11 cellular contexts compared by ENCODE assay signal in the genomic region with DNA sequence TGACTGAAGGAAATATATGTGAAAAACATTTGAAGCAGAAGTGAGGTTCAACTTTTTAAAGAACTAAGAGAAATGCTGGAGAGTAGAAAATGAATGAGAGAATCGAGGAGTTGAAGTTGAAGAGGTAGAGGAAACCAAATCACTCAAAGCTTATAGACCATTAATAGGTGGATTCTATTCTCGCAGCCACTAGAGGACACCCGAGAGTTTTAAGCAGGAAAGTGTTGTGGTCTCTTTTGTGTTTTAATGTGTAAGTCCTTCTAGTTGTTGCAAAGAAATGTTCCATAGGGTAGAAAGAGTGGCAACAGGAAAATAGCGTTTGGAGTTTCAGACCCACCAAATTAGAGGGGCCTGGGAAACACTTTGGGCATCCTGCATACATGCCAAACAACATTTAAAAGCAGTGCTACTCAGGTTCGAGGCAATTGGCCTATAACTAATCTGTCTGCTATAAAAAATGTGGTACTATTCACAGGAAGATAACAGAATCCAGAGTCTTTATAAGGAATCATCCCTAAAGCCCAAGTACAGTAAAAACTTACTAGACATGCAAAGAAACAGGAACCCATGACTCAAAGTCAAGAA.
A peak's percentile ranks its signal among the peaks of the same experiment; 100 is the strongest.
DNase-seq lines count a peak whose midpoint lies in the region; ATAC-seq, FAIRE-seq and TF ChIP-seq lines count a peak whose summit lies in the region.
"Had no signal": no experiment of that assay in that cellular context is flagged by ENCODE, and none has a peak within 500 bp of the region (broad histone marks: within the 10 kb centered on the region; RNA-seq: fewer than 3 reads in every experiment).

No MANE protein-coding gene starts in this region.

- peak; percentile 16 for FAIRE-seq in D721Med (lab: Jason Lieb, UNC)

- no peak overlapping the region for H3K27ac ChIP-seq in OCI-LY1 (ENCODE audit: low read depth, low read length, poor library complexity, severe bottlenecking)
- H3K27ac ChIP-seq: stomach had no signal

- no peaks in the 10 kb centered on the region for H3K36me3 ChIP-seq in OCI-LY1 (ENCODE audit: insufficient read depth, low read length)
- H3K36me3 ChIP-seq: stomach had no signal

- no peaks in the 10 kb centered on the region for H3K9me2 ChIP-seq in OCI-LY1 (ENCODE audit: low read depth, low read length)

- H3K4me3 ChIP-seq in OCI-LY1 (ENCODE audit: low read depth, low read length, poor library complexity, severe bottlenecking): no peak overlapping the region
- no peak overlapping the region for H3K4me3 ChIP-seq in fibroblast of the aortic adventitia (ENCODE audit: low read depth, low read length)
- H3K4me3 ChIP-seq: stomach had no signal

- no peaks in the 10 kb centered on the region for H4K20me1 ChIP-seq in OCI-LY1 (ENCODE audit: insufficient read depth, low read length)

- H3K27me3 ChIP-seq in OCI-LY1 (ENCODE audit: insufficient read depth, low read length): no peaks in the 10 kb centered on the region
- H3K27me3 ChIP-seq: stomach had no signal

- H3F3A ChIP-seq in OCI-LY1 (ENCODE audit: insufficient read depth, low read length): no peaks in the 10 kb centered on the region

- no peak for DNase-seq in D721Med (ENCODE audit: insufficient read length, low spot score)
- DNase-seq in fibroblast of the aortic adventitia (ENCODE audit: low read depth): peak; percentile 16
- no peak for DNase-seq in stimulated activated naive CD8-positive, alpha-beta T cell treated with anti-CD3 and anti-CD28 coated beads, Interleukin-15, Interleukin-2, amounts not matched to agents 100 U/mL and 50 U/mL, for 24 hours
- no peak for DNase-seq in hypothalamus (lab: John Stamatoyannopoulos, UW)
- no peak for DNase-seq in activated CD4-positive, alpha-beta T cell treated with anti-CD3 and anti-CD28 coated beads for 48 hours
- DNase-seq: activated B cell treated with CpG ODN at 0.5 μM for 24 hours, nucleus accumbens, stomach had no signal

- no peak overlapping the region for H2AFZ ChIP-seq in OCI-LY1 (ENCODE audit: low read length)

- H3K79me2 ChIP-seq in OCI-LY1 (ENCODE audit: insufficient read depth, low read length): no peaks in the 10 kb centered on the region

- peak; percentile 67 for ATAC-seq in GM21786 (IDR thresholded peaks at IDR 0.05; ENCODE audit: unreplicated experiment)
- ATAC-seq in stimulated activated naive CD8-positive, alpha-beta T cell treated with anti-CD3 and anti-CD28 coated beads, Interleukin-15, Interleukin-2, amounts not matched to agents 100 U/mL and 50 U/mL, for 24 hours: no peak
- ATAC-seq in HG03159 (IDR thresholded peaks at IDR 0.05; ENCODE audit: unreplicated experiment): no peak

- H3K4me1 ChIP-seq in OCI-LY1 (ENCODE audit: insufficient read depth, low read length, severe bottlenecking): no peaks in the 10 kb centered on the region
- H3K4me1 ChIP-seq: stomach had no signal

- no peaks in the 10 kb centered on the region for H3K9me3 ChIP-seq in OCI-LY1 (ENCODE audit: low read length)

- TF ChIP-seq CTCF in D721Med (IDR thresholded peaks at IDR 0.05; ENCODE audit: insufficient read depth, missing control alignments) (peak; percentile 45), OCI-LY1 (IDR thresholded peaks at IDR 0.05; ENCODE audit: low read length) (peak; percentile 97), fibroblast of the aortic adventitia (IDR thresholded peaks at IDR 0.05; ENCODE audit: insufficient read depth, low read length) (peak; percentile 45)

- no peak overlapping the region for H3K4me2 ChIP-seq in OCI-LY1 (ENCODE audit: low read length)

- H3K9ac ChIP-seq in OCI-LY1 (ENCODE audit: low read length): no peak overlapping the region

Comparison
In these comparisons a context has a peak if more than half of its experiments do, and no peak if none do; other contexts are left out.
1. CTCF ChIP-seq: peak in every context shown above with its lines; median percentile 97 in OCI-LY1; 45 in D721Med; 45 in fibroblast of the aortic adventitia.